ENCODE assay signal across 8 cellular contexts in the genomic region with DNA sequence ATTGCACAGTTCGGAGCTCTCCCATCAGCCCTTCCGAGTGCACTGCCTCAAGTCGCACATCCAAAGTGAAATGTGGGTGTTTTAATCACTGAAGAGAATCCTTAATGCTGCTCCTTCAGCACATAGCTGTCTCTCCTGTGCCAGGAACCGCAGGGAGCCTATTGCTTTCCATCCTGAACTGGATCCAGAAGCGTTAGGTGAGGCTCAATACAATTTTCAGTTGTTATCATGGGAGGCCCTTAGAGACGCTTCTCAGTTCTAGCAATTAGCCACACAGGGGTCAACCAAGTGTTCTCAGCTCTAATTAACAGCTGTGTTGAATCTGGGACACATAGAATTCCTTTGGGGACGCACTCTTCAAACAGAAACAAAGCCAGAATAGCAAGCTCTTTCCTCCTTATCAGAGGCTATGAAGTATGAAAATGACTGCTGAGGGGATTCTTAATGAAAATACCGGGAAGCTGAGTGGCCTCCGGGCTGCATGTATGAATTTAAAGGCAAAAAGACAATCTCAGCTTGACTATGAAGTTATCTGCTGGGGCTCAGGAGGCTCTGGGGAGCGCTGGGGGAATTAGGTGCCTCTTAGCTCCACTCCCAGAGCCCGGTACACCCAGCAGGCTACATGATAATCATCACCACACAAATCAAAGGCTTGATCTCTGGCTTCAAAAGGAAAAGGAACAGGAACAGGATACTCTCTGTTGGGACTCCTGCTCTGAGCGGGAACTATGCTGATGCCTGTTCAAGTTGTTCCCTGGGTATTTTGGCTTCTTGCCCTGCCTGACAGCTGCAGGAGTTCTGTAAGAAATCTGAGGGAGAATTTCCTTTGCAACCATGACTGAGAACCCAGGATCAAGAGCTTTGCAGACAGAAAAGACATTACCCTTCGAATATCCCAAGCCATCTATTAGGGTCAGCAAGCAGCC. TPM values are rescaled to one million over a fixed set of nuclear protein-coding genes. Genes with fewer than 3 reads are reported as not detected.
DNase-seq lines count a peak whose midpoint lies in the region; ATAC-seq and TF ChIP-seq lines count a peak whose summit lies in the region.

No MANE protein-coding gene starts in this region.

- H3K9me3 ChIP-seq in heart left ventricle = no peaks in the 10 kb centered on the region

- intact Hi-C loops in heart left ventricle (cut with DNase I) = loop anchor here in 3 of 10 donors (2.0 to 10.0 kb wide), 3 partner anchors 55 to 119 kb away; a partner anchor contains a TSS

- H3K36me3 ChIP-seq in heart left ventricle = no peaks in the 10 kb centered on the region

- no peaks in the 10 kb centered on the region for H3K27me3 ChIP-seq in heart left ventricle

- H3K4me1 ChIP-seq in heart left ventricle = peaks cover 4 to 50% (median 32%) of the 10 kb centered on the region in 12 donors

- DNase-seq in DMS 273 treated with DMSO at 0.1 percent for 48 hours (lab: John Stamatoyannopoulos, UW) (peak; percentile 83), heart left ventricle (peak in 4 of 5 donors; percentile 85 to 91 (median 87)), pulmonary artery endothelial cell (ENCODE audit: low read depth, low spot score) (peak; percentile 62), NCI-H1105 treated with DMSO at 0.1 percent for 48 hours (lab: John Stamatoyannopoulos, UW) (no peak)

- WGBS in heart left ventricle, 4 donors = 30 to 40% (median 34%) methylated on average over 12 to 13 of the region's 13 CpGs

- ATAC-seq in heart left ventricle (peak; percentile 75 to 89 (median 87)), HG03097 (IDR thresholded peaks at IDR 0.05; ENCODE audit: low FRiP score, unreplicated experiment) (no peak), GM18858 (IDR thresholded peaks at IDR 0.05; ENCODE audit: unreplicated experiment) (no peak), HG03175 (IDR thresholded peaks at IDR 0.05; ENCODE audit: unreplicated experiment) (no peak)

- no peak for TF ChIP-seq CTCF in VCaP (conservative IDR thresholded peaks at IDR 0.05)
- TF ChIP-seq CTCF in heart left ventricle (IDR thresholded peaks at IDR 0.05) = no peak

- peak overlapping the region in 7 of 12 donors; percentile 11 to 30 (median 17) for H3K4me3 ChIP-seq in heart left ventricle

- no peak for TF ChIP-seq POLR2A in heart left ventricle (IDR thresholded peaks at IDR 0.05)

- H3K27ac ChIP-seq in VCaP = peak overlapping the region; percentile 81
- peak overlapping the region; percentile 40 to 80 (median 66) for H3K27ac ChIP-seq in heart left ventricle

RNA-seq across cellular contexts. Expression of a gene that starts 55.4 kb away (rescaled TPM):
- total RNA-seq in heart left ventricle (10 to 100 TPM; 23.9 to 42.3 (median 33.2) TPM), pulmonary artery endothelial cell (7.0 and 10.1 TPM in 2 replicates)
- polyA plus RNA-seq in heart left ventricle = 10 to 100 TPM in 1 of 2 donors, 1 to 10 TPM in 1; 8.5 to 17.3 TPM

Comparison
In these comparisons a context has a peak if more than half of its experiments do, and no peak if none do; other contexts are left out.
1. ATAC-seq: peak in heart left ventricle (4 of 4); none in HG03097 (single experiment), GM18858 (single experiment) and HG03175 (single experiment).